In the genomic region with DNA sequence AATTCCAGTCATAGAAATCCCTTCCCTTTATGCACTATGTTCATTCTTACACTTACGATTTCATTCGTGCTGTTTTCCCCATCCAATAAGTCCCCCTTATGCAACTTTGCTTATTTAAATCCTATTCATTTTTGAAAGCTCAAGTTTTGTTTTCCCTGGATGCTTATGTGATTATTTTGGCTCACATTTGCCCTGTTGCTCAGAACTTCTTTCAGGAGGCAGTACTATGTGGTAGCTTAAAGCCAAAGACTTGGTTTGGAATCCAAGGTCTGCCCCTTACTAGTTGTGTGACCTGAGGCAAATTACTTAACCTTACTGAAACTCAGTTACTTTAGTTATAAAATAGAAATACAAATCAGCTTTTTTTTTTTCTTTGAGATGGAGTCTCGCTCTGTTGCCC, we compare ENCODE assay signal across 15 cellular contexts. TPM values are rescaled to one million over a fixed set of nuclear protein-coding genes. Genes with fewer than 3 reads are reported as not detected.
"Had no signal": no experiment of that assay in that cellular context is flagged by ENCODE, and none has a peak within 500 bp of the region (broad histone marks: within the 10 kb centered on the region; RNA-seq: fewer than 3 reads in every experiment).

No MANE protein-coding gene starts in this region.

- ATAC-seq: body of pancreas, lower lobe of right lung, natural killer cell had no signal

- H3K9me3 ChIP-seq: body of pancreas, lower lobe of right lung had no signal

- H3K4me1 Mint-ChIP-seq: activated CD4-positive, alpha-beta memory T cell treated with anti-CD3 and anti-CD28 coated beads, Interleukin-2, amount 10 ng/mL, durations not matched to agents 7 days and 5 days; central memory CD8-positive, alpha-beta T cell; natural killer cell had no signal

- H3K4me3 Mint-ChIP-seq: activated CD4-positive, alpha-beta memory T cell treated with anti-CD3 and anti-CD28 coated beads, Interleukin-2, amount 10 ng/mL, durations not matched to agents 7 days and 5 days; activated naive CD4-positive, alpha-beta T cell treated with anti-CD3 and anti-CD28 coated beads for 36 hours; central memory CD8-positive, alpha-beta T cell; natural killer cell had no signal

- DNase-seq: activated CD4-positive, alpha-beta memory T cell treated with anti-CD3 and anti-CD28 coated beads, Interleukin-2, amount 10 ng/mL, durations not matched to agents 7 days and 5 days; activated CD4-positive, alpha-beta T cell treated with anti-CD3 and anti-CD28 coated beads for 48 hours; activated CD4-positive, CD25-positive, alpha-beta regulatory T cell; activated naive CD4-positive, alpha-beta T cell treated with anti-CD3 and anti-CD28 coated beads for 36 hours; activated T-cell treated with anti-CD3 and anti-CD28 coated beads, Interleukin-2, amount 50 U/mL, for 1 hour; body of pancreas; erythroblast; lower lobe of right lung; natural killer cell; sigmoid colon; stimulated activated CD4-positive, alpha-beta T cell treated with anti-CD3 and anti-CD28 coated beads, Interleukin-2, amount 100 ng/mL, for 24 hours; stimulated activated naive CD4-positive, alpha-beta T cell treated with Interleukin-2 at 50 U/mL for 16 hours; substantia nigra had no signal

- H3K27ac Mint-ChIP-seq: activated CD4-positive, alpha-beta memory T cell treated with anti-CD3 and anti-CD28 coated beads, Interleukin-2, amount 10 ng/mL, durations not matched to agents 7 days and 5 days; activated naive CD4-positive, alpha-beta T cell treated with anti-CD3 and anti-CD28 coated beads for 36 hours; activated T-helper 2 cell treated with anti-CD3 and anti-CD28 coated beads, Interferon-gamma antibody, Interleukin-2, Interleukin-4, amounts not matched to agents 10 μg/mL and 5 μg/mL and 100 μg/mL, durations not matched to agents 14 hours and 24 hours and 36 hours; natural killer cell had no signal

- H3K36me3 Mint-ChIP-seq: natural killer cell had no signal

RNA-seq across cellular contexts. Expression of gene MOXD1, which starts 59.6 kb away (rescaled TPM):
- total RNA-seq: activated CD4-positive, alpha-beta memory T cell treated with anti-CD3 and anti-CD28 coated beads, Interleukin-2, amount 10 ng/mL, durations not matched to agents 7 days and 5 days; activated naive CD4-positive, alpha-beta T cell treated with anti-CD3 and anti-CD28 coated beads for 36 hours; activated T-helper 2 cell treated with anti-CD3 and anti-CD28 coated beads, Interferon-gamma antibody, Interleukin-2, Interleukin-4, amounts not matched to agents 10 μg/mL and 5 μg/mL and 100 μg/mL, durations not matched to agents 14 hours and 24 hours and 36 hours; natural killer cell had no signal
